18 cellular contexts compared by ENCODE assay signal in the genomic region with DNA sequence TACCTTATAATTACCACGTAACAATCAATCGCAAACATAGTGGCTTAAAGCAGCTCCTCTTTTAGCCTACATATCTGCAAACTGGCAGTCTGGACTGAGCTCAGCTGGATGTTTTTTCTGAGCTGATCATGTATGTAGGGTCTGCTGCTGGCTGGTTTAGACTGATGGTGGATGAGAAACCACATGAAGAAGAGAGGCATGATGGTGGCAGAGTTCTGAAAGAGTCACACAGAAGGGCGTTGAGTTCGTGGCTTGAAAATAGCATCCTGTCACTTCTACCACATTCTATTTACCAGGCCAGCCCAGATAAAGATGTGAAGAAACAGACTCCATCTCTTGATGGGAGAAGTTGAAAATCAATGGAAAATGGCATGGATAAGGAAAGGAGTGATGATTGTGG.
DNase-seq lines count a peak whose midpoint lies in the region; ATAC-seq and TF ChIP-seq lines count a peak whose summit lies in the region.
"Had no signal": no experiment of that assay in that cellular context is flagged by ENCODE, and none has a peak within 500 bp of the region (broad histone marks: within the 10 kb centered on the region; RNA-seq: fewer than 3 reads in every experiment).

No MANE protein-coding gene starts in this region.

- CTCF ChIA-PET in MCF 10A (lab: Yijun Ruan, JAX), result interaction anchor here (0.7 to 3.3 kb wide), 2 partner anchors 28 to 185 kb away, joined by 4 to 10 read pairs; no protein-coding TSS in a partner anchor

- H3K79me2 ChIP-seq in DND-41 (ENCODE audit: insufficient read depth, low read length) (peaks cover 25% of the 10 kb centered on the region), Loucy (ENCODE audit: insufficient read depth, low read length) (no peaks in the 10 kb centered on the region)

- no peaks in the 10 kb centered on the region for H3K27me3 ChIP-seq in breast epithelium
- no peaks in the 10 kb centered on the region for H3K27me3 ChIP-seq in DND-41 (ENCODE audit: insufficient read depth, low read length, poor library complexity)
- no peaks in the 10 kb centered on the region for H3K27me3 ChIP-seq in Loucy (ENCODE audit: insufficient read depth, low read length, poor library complexity, severe bottlenecking)
- H3K27me3 ChIP-seq: BLaER1 had no signal

- DNase-seq in MCF 10A (ENCODE audit: unreplicated experiment), result no peak
- DNase-seq in breast epithelium (ENCODE audit: low spot score in 2 of 2), result no peak
- peak; percentile 70 for DNase-seq in DND-41
- peak; percentile 10 for DNase-seq in myocyte (ENCODE audit: low read depth)
- no peak for DNase-seq in lower leg skin (ENCODE audit: low spot score in 2 of 2)
- DNase-seq: Caco-2; CD8-positive, alpha-beta T cell; DMS153; EL; GF-D8; H9 had no signal

- H3K9ac ChIP-seq in DND-41 (ENCODE audit: low read depth, low read length) (no peak overlapping the region), Loucy (ENCODE audit: low read depth, low read length, poor library complexity, severe bottlenecking) (no peak overlapping the region)
- H3K9ac ChIP-seq: BLaER1 had no signal

- H4K20me1 ChIP-seq in DND-41 (ENCODE audit: insufficient read depth, low read length), result no peaks in the 10 kb centered on the region
- H4K20me1 ChIP-seq in Loucy (ENCODE audit: insufficient read depth, low read length, poor library complexity, severe bottlenecking), result no peaks in the 10 kb centered on the region
- H4K20me1 ChIP-seq: BLaER1 had no signal

- H3K27me3 Mint-ChIP-seq in MCF 10A (ENCODE audit: insufficient read depth, unreplicated experiment), result no peaks in the 10 kb centered on the region
- H3K27me3 Mint-ChIP-seq: B cell had no signal

- no peaks in the 10 kb centered on the region for H3K4me1 ChIP-seq in breast epithelium
- H3K4me1 ChIP-seq in DND-41 (ENCODE audit: insufficient read depth, low read length), result peaks cover 57% of the 10 kb centered on the region
- peaks cover 11% of the 10 kb centered on the region for H3K4me1 ChIP-seq in Loucy (ENCODE audit: insufficient read depth, low read length, poor library complexity, severe bottlenecking)
- H3K4me1 ChIP-seq: BLaER1 had no signal

- BruUV-seq in MCF 10A (replicated peaks; lab: Mats Ljungman, UMichigan), result no TSS peak

- intact Hi-C loops in MCF 10A (cut with micrococcal nuclease), result no loop called here
- intact Hi-C loops in breast epithelium (cut with DNase I; ENCODE audit: low total_unique reads), result no loop called here
- intact Hi-C loops in lower leg skin (cut with DNase I; ENCODE audit: low total_unique reads), result no loop called here

- POLR2A ChIA-PET in MCF 10A (lab: Yijun Ruan, JAX), result interaction anchor here (0.7 to 7.1 kb wide), 7 partner anchors 9 to 68 kb away, joined by 3 to 67 read pairs (median 4); no protein-coding TSS in a partner anchor

- peaks cover 25% of the 10 kb centered on the region for H3K4me1 Mint-ChIP-seq in MCF 10A (ENCODE audit: insufficient read depth, unreplicated experiment)
- H3K4me1 Mint-ChIP-seq: B cell; CD4-positive, CD25-positive, alpha-beta regulatory T cell had no signal

- no peaks in the 10 kb centered on the region for H3K9me3 Mint-ChIP-seq in MCF 10A (ENCODE audit: unreplicated experiment)
- H3K9me3 Mint-ChIP-seq: CD8-positive, alpha-beta T cell had no signal

- peaks cover 91% of the 10 kb centered on the region for H3K36me3 Mint-ChIP-seq in MCF 10A (ENCODE audit: insufficient read depth, unreplicated experiment)
- H3K36me3 Mint-ChIP-seq: CD4-positive, CD25-positive, alpha-beta regulatory T cell; CD8-positive, alpha-beta T cell had no signal

- ATAC-seq in DND-41 (ENCODE audit: insufficient read depth, low read depth), result peak; percentile 87
- ATAC-seq: CD8-positive, alpha-beta T cell; GM23338; HCT116 had no signal

- H3K9me2 ChIP-seq in Loucy (replicated peaks; ENCODE audit: low read depth, low read length), result no peaks in the 10 kb centered on the region

- WGBS in lower leg skin, 2 donors, result 94 to 95% methylated on average over 4 of the region's 4 CpGs

- H3K4me3 ChIP-seq in breast epithelium (no peak overlapping the region), DND-41 (ENCODE audit: low read depth in 1 of 2, low read length in 2 of 2) (no peak overlapping the region), Loucy (ENCODE audit: low read length, poor library complexity, severe bottlenecking) (peak overlapping the region; percentile 5), lower leg skin (ENCODE audit: low read depth, poor library complexity, severe bottlenecking) (no peak overlapping the region)
- H3K4me3 ChIP-seq: BLaER1, GM23338 had no signal

- H3K4me3 Mint-ChIP-seq in MCF 10A (ENCODE audit: unreplicated experiment), result peak overlapping the region; percentile 91
- H3K4me3 Mint-ChIP-seq: B cell; CD4-positive, CD25-positive, alpha-beta regulatory T cell; CD8-positive, alpha-beta T cell; GM23338; H9 had no signal

- H3K27ac ChIP-seq in breast epithelium, result no peak overlapping the region
- H3K27ac ChIP-seq in DND-41 (ENCODE audit: low read length), result peak overlapping the region; percentile 43
- H3K27ac ChIP-seq: BLaER1, C4-2B had no signal

- no peaks in the 10 kb centered on the region for H3F3A ChIP-seq in Loucy (ENCODE audit: low read depth)

- H3K27ac Mint-ChIP-seq in MCF 10A (ENCODE audit: low read depth, unreplicated experiment), result peak overlapping the region; percentile 4
- H3K27ac Mint-ChIP-seq: B cell; CD4-positive, CD25-positive, alpha-beta regulatory T cell; CD8-positive, alpha-beta T cell; GM23338; H9 had no signal

- peak overlapping the region; percentile 21 for H2AFZ ChIP-seq in DND-41 (ENCODE audit: low read depth, low read length)
- peak overlapping the region; percentile 24; the same call in 1 of the 2 replicates for H2AFZ ChIP-seq in Loucy (ENCODE audit: low read length)
- H2AFZ ChIP-seq: GM23338 had no signal

- TF ChIP-seq POLR2A in breast epithelium (IDR thresholded peaks at IDR 0.05) (no peak), lower leg skin (IDR thresholded peaks at IDR 0.05) (no peak)

- no peak for TF ChIP-seq CTCF in MCF 10A (IDR thresholded peaks at IDR 0.05; ENCODE audit: unreplicated experiment)
- TF ChIP-seq CTCF in breast epithelium (IDR thresholded peaks at IDR 0.05), result no peak
- no peak for TF ChIP-seq CTCF in DND-41 (IDR thresholded peaks at IDR 0.05; ENCODE audit: borderline replicate concordance, extremely low read depth, low read length, poor library complexity, severe bottlenecking)
- no peak for TF ChIP-seq CTCF in Loucy (conservative IDR thresholded peaks at IDR 0.05; ENCODE audit: low read length)
- no peak for TF ChIP-seq CTCF in lower leg skin (IDR thresholded peaks at IDR 0.05)

- H3K9me3 ChIP-seq in breast epithelium, result no peaks in the 10 kb centered on the region
- H3K9me3 ChIP-seq in DND-41 (ENCODE audit: insufficient read depth, low read length, severe bottlenecking), result peaks cover 8% of the 10 kb centered on the region
- no peaks in the 10 kb centered on the region for H3K9me3 ChIP-seq in Loucy (ENCODE audit: insufficient read depth, low read depth, low read length)
- H3K9me3 ChIP-seq: BLaER1, Caco-2 had no signal

- H3K36me3 ChIP-seq in breast epithelium (no peaks in the 10 kb centered on the region), DND-41 (ENCODE audit: insufficient read depth, low read length) (peaks cover 8% of the 10 kb centered on the region; the same call in 1 of the 2 replicates), Loucy (ENCODE audit: insufficient read depth, low read length) (no peaks in the 10 kb centered on the region)
- H3K36me3 ChIP-seq: BLaER1 had no signal

- H3K4me2 ChIP-seq in DND-41 (ENCODE audit: insufficient read depth, low read length), result peak overlapping the region; percentile 74
- H3K4me2 ChIP-seq in Loucy (ENCODE audit: low read depth, low read length, poor library complexity, severe bottlenecking), result no peak overlapping the region
- H3K4me2 ChIP-seq: BLaER1, GM23338 had no signal

Comparison
In these comparisons a context has a peak if more than half of its experiments do, and no peak if none do; other contexts are left out.
1. DNase-seq: peak in DND-41 (single experiment) and myocyte (single experiment); none in MCF 10A (single experiment), breast epithelium (0 of 2) and lower leg skin (0 of 2).